Comparison of ENCODE assay signal across 12 cellular contexts in the genomic region with DNA sequence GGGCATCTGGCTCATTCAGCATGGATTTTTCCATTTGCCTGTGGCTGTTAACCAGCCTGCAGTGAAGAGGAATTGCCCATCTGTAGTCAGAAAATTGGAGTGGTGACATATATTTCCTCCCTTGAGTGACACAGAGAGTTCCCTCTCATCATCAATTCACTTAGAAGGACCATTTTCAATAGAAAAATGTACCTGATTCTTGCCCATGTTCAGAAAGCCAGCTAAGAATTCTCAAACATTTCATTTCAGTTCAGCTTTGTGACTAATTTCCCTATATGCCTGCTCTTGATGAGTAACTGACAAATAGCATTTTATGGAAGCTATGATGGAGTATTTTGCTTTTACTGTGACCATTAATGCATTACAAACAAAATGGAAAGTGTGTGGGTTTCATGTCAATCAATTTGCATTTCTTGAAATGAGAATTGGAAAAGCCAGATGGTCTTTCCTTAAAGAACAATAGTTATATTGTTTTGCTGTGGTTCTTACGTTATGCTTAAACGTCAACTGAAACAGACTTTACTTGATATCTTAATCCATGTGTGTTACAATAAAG.
DNase-seq lines count a peak whose midpoint lies in the region; ATAC-seq and TF ChIP-seq lines count a peak whose summit lies in the region.
"Had no signal": no experiment of that assay in that cellular context is flagged by ENCODE, and none has a peak within 500 bp of the region (broad histone marks: within the 10 kb centered on the region; RNA-seq: fewer than 3 reads in every experiment).

No MANE protein-coding gene starts in this region.

- H3K9me3 Mint-ChIP-seq in activated T-cell treated with anti-CD3 and anti-CD28 coated beads, Interleukin-2, amount 50 U/mL, for 4 hours, result no peaks in the 10 kb centered on the region
- peaks cover 7% of the 10 kb centered on the region for H3K9me3 Mint-ChIP-seq in stimulated activated naive CD8-positive, alpha-beta T cell treated with anti-CD3 and anti-CD28 coated beads, Interleukin-15, Interleukin-2, amounts not matched to agents 100 ng/mL and 50 ng/mL, for 24 hours
- H3K9me3 Mint-ChIP-seq: T-helper 2 cell treated with Interferon-gamma antibody and Interleukin-4, amounts not matched to agents 5 μg/mL and 100 μg/mL, for 36 hours had no signal

- no peak for DNase-seq in activated T-cell treated with anti-CD3 and anti-CD28 coated beads, Interleukin-2, amount 50 U/mL, for 4 hours
- DNase-seq in activated T-cell treated with anti-CD3 and anti-CD28 coated beads for 4 hours (no peak), epidermal melanocyte (ENCODE audit: insufficient read length, low spot score) (no peak), NCI-H1105 treated with DMSO at 0.1 percent for 48 hours (lab: John Stamatoyannopoulos, UW) (no peak)
- DNase-seq: activated CD8-positive, alpha-beta memory T cell treated with anti-CD3 and anti-CD28 coated beads, Interleukin-2, amount 50 U/mL, for 48 hours; HCEC 1CT had no signal

- no peaks in the 10 kb centered on the region for H3K36me3 Mint-ChIP-seq in activated T-cell treated with anti-CD3 and anti-CD28 coated beads, Interleukin-2, amount 50 U/mL, for 4 hours (ENCODE audit: insufficient read depth)
- H3K36me3 Mint-ChIP-seq in stimulated activated naive CD8-positive, alpha-beta T cell treated with anti-CD3 and anti-CD28 coated beads, Interleukin-15, Interleukin-2, amounts not matched to agents 100 ng/mL and 50 ng/mL, for 24 hours (ENCODE audit: low read depth), result no peaks in the 10 kb centered on the region

- H3K27ac Mint-ChIP-seq in stimulated activated naive CD8-positive, alpha-beta T cell treated with anti-CD3 and anti-CD28 coated beads, Interleukin-15, Interleukin-2, amounts not matched to agents 100 ng/mL and 50 ng/mL, for 24 hours, result peak overlapping the region; percentile 19
- H3K27ac Mint-ChIP-seq: T-helper 2 cell treated with Interferon-gamma antibody and Interleukin-4, amounts not matched to agents 5 μg/mL and 100 μg/mL, for 36 hours had no signal

- H3K4me1 Mint-ChIP-seq in activated T-cell treated with anti-CD3 and anti-CD28 coated beads, Interleukin-2, amount 50 U/mL, for 4 hours (ENCODE audit: low read depth), result no peaks in the 10 kb centered on the region
- peaks cover 9% of the 10 kb centered on the region for H3K4me1 Mint-ChIP-seq in stimulated activated naive CD8-positive, alpha-beta T cell treated with anti-CD3 and anti-CD28 coated beads, Interleukin-15, Interleukin-2, amounts not matched to agents 100 ng/mL and 50 ng/mL, for 24 hours (ENCODE audit: low read depth)

- H3K4me3 Mint-ChIP-seq in activated T-cell treated with anti-CD3 and anti-CD28 coated beads, Interleukin-2, amount 50 U/mL, for 4 hours, result no peak overlapping the region
- no peak overlapping the region for H3K4me3 Mint-ChIP-seq in stimulated activated naive CD8-positive, alpha-beta T cell treated with anti-CD3 and anti-CD28 coated beads, Interleukin-15, Interleukin-2, amounts not matched to agents 100 ng/mL and 50 ng/mL, for 24 hours
- H3K4me3 Mint-ChIP-seq: T-helper 2 cell treated with Interferon-gamma antibody and Interleukin-4, amounts not matched to agents 5 μg/mL and 100 μg/mL, for 36 hours had no signal

- peak; percentile 53 to 54 for ATAC-seq in activated T-cell treated with anti-CD3 and anti-CD28 coated beads, Interleukin-2, amount 50 U/mL, for 4 hours
- ATAC-seq in GM21723 (IDR thresholded peaks at IDR 0.05; ENCODE audit: unreplicated experiment), result peak; percentile 88
- peak; percentile 88 for ATAC-seq in HG03159 (IDR thresholded peaks at IDR 0.05; ENCODE audit: unreplicated experiment)
- ATAC-seq in SK-N-SH treated with all-trans-retinoic acid at 6 μM for 48 hours, result no peak
- ATAC-seq: A549 had no signal

- peaks cover 20% of the 10 kb centered on the region for H3K27me3 Mint-ChIP-seq in activated T-cell treated with anti-CD3 and anti-CD28 coated beads, Interleukin-2, amount 50 U/mL, for 4 hours (ENCODE audit: low read depth)
- peaks cover 20% of the 10 kb centered on the region for H3K27me3 Mint-ChIP-seq in stimulated activated naive CD8-positive, alpha-beta T cell treated with anti-CD3 and anti-CD28 coated beads, Interleukin-15, Interleukin-2, amounts not matched to agents 100 ng/mL and 50 ng/mL, for 24 hours

TF ChIP-seq in SK-N-SH treated with all-trans-retinoic acid at 6 μM for 48 hours, 23 proteins besides CTCF, POLR2A, EP300 and RAD21 (continues in another document):
- TF ChIP-seq ZNF70 (CRISPR knock-in tag; IDR thresholded peaks at IDR 0.05), result no peak
- no peak for TF ChIP-seq OSR1 (CRISPR knock-in tag; IDR thresholded peaks at IDR 0.05)
- TF ChIP-seq TSHZ2 (CRISPR knock-in tag; IDR thresholded peaks at IDR 0.05), result no peak
- no peak for TF ChIP-seq SNAI2 (CRISPR knock-in tag; IDR thresholded peaks at IDR 0.05)
- TF ChIP-seq, protein P1, sequence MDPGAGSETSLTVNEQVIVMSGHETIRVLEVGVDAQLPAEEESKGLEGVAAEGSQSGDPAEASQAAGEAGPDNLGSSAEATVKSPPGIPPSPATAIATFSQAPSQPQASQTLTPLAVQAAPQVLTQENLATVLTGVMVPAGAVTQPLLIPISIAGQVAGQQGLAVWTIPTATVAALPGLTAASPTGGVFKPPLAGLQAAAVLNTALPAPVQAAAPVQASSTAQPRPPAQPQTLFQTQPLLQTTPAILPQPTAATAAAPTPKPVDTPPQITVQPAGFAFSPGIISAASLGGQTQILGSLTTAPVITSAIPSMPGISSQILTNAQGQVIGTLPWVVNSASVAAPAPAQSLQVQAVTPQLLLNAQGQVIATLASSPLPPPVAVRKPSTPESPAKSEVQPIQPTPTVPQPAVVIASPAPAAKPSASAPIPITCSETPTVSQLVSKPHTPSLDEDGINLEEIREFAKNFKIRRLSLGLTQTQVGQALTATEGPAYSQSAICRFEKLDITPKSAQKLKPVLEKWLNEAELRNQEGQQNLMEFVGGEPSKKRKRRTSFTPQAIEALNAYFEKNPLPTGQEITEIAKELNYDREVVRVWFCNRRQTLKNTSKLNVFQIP (CRISPR knock-in tag; IDR thresholded peaks at IDR 0.05; ENCODE audit: borderline replicate concordance, low read depth), result no peak
- TF ChIP-seq ZNF565 (CRISPR knock-in tag; conservative IDR thresholded peaks at IDR 0.05; ENCODE audit: low read depth), result no peak
- no peak for TF ChIP-seq ARNTL (CRISPR knock-in tag; IDR thresholded peaks at IDR 0.05; ENCODE audit: borderline replicate concordance, low read depth)
- TF ChIP-seq, protein P2, sequence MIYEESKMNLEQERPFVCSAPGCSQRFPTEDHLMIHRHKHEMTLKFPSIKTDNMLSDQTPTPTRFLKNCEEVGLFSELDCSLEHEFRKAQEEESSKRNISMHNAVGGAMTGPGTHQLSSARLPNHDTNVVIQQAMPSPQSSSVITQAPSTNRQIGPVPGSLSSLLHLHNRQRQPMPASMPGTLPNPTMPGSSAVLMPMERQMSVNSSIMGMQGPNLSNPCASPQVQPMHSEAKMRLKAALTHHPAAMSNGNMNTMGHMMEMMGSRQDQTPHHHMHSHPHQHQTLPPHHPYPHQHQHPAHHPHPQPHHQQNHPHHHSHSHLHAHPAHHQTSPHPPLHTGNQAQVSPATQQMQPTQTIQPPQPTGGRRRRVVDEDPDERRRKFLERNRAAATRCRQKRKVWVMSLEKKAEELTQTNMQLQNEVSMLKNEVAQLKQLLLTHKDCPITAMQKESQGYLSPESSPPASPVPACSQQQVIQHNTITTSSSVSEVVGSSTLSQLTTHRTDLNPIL (CRISPR knock-in tag; IDR thresholded peaks at IDR 0.05; ENCODE audit: low read depth), result no peak
- TF ChIP-seq ESRRG (CRISPR knock-in tag; IDR thresholded peaks at IDR 0.05), result no peak
- TF ChIP-seq ZFP30 (CRISPR knock-in tag; IDR thresholded peaks at IDR 0.05), result no peak
- TF ChIP-seq CSRNP3 (CRISPR knock-in tag; IDR thresholded peaks at IDR 0.05), result no peak
- TF ChIP-seq CSDC2 (CRISPR knock-in tag; IDR thresholded peaks at IDR 0.05), result no peak
